Comparison of ENCODE assay signal across 10 cellular contexts in genomic region chr5:115541586-115541985, GRCh38. TPM values are rescaled to one million over a fixed set of nuclear protein-coding genes. Genes with fewer than 3 reads are reported as not detected.
DNase-seq lines count a peak whose midpoint lies in the region; ATAC-seq lines count a peak whose summit lies in the region.
"Had no signal": no experiment of that assay in that cellular context is flagged by ENCODE, and none has a peak within 500 bp of the region (broad histone marks: within the 10 kb centered on the region; RNA-seq: fewer than 3 reads in every experiment).

No MANE protein-coding gene starts in this region.

- in situ Hi-C loops in G401 (cut with HindIII; ENCODE audit: low sequenced_read_pairs) = no loop called here

- no peak for ATAC-seq in activated CD4-positive, alpha-beta T cell treated with anti-CD3 and anti-CD28 coated beads for 36 hours
- no peak for ATAC-seq in activated CD8-positive, alpha-beta T cell treated with anti-CD3 and anti-CD28 coated beads, Interleukin-2, amount 10 ng/mL, durations not matched to agents 7 days and 5 days
- no peak for ATAC-seq in HG03159 (IDR thresholded peaks at IDR 0.05; ENCODE audit: unreplicated experiment)
- ATAC-seq in HG03520 (IDR thresholded peaks at IDR 0.05; ENCODE audit: unreplicated experiment) = no peak

- intact Hi-C loops in activated CD4-positive, alpha-beta T cell treated with anti-CD3 and anti-CD28 coated beads for 36 hours (cut with DNase I, micrococcal nuclease) = no loop called here

- no peaks in the 10 kb centered on the region for H3K27me3 ChIP-seq in iPS-18a (ENCODE audit: control insufficient read depth, insufficient read depth, low read length)
- H3K27me3 ChIP-seq in subcutaneous abdominal adipose tissue (ENCODE audit: control insufficient read depth in 5 of 5, insufficient read depth in 4 of 5, low read length in 5 of 5) = no peaks in the 10 kb centered on the region

- H3K36me3 Mint-ChIP-seq in activated CD4-positive, alpha-beta T cell treated with anti-CD3 and anti-CD28 coated beads for 36 hours (ENCODE audit: low read depth) = peaks cover 79% of the 10 kb centered on the region
- peaks cover 76% of the 10 kb centered on the region for H3K36me3 Mint-ChIP-seq in activated CD8-positive, alpha-beta T cell treated with anti-CD3 and anti-CD28 coated beads, Interleukin-2, amount 10 ng/mL, durations not matched to agents 7 days and 5 days (ENCODE audit: low read depth)

- CTCF ChIA-PET in activated CD4-positive, alpha-beta T cell treated with anti-CD3 and anti-CD28 coated beads for 36 hours (lab: Charles Lee) = no interaction called here
- CTCF ChIA-PET in activated CD8-positive, alpha-beta T cell treated with anti-CD3 and anti-CD28 coated beads, Interleukin-2, amount 10 ng/mL, durations not matched to agents 7 days and 5 days (lab: Charles Lee) = interaction anchor here (1.0 kb wide), 1 partner anchor 117 kb away, joined by 3 read pairs; no protein-coding TSS in a partner anchor

- no peak overlapping the region for H3K27ac Mint-ChIP-seq in activated CD4-positive, alpha-beta T cell treated with anti-CD3 and anti-CD28 coated beads for 36 hours
- no peak overlapping the region for H3K27ac Mint-ChIP-seq in activated CD8-positive, alpha-beta T cell treated with anti-CD3 and anti-CD28 coated beads, Interleukin-2, amount 10 ng/mL, durations not matched to agents 7 days and 5 days

- H3K4me1 ChIP-seq in iPS-18a (ENCODE audit: control insufficient read depth, low read depth, low read length) = peaks cover 31% of the 10 kb centered on the region
- H3K4me1 ChIP-seq in subcutaneous abdominal adipose tissue (ENCODE audit: control insufficient read depth in 5 of 5, insufficient read depth in 5 of 5, low read length in 5 of 5) = peaks cover 0 to 70% (median 55%) of the 10 kb centered on the region in 5 donors

- peak overlapping the region; percentile 96 for H3K4me3 Mint-ChIP-seq in activated CD4-positive, alpha-beta T cell treated with anti-CD3 and anti-CD28 coated beads for 36 hours
- peak overlapping the region; percentile 99 for H3K4me3 Mint-ChIP-seq in activated CD8-positive, alpha-beta T cell treated with anti-CD3 and anti-CD28 coated beads, Interleukin-2, amount 10 ng/mL, durations not matched to agents 7 days and 5 days

- H3K36me3 ChIP-seq in iPS-18a (ENCODE audit: control insufficient read depth, low read depth, low read length) = peaks cover 38% of the 10 kb centered on the region
- peaks cover 0 to 14% (median under 1%) of the 10 kb centered on the region in 5 donors for H3K36me3 ChIP-seq in subcutaneous abdominal adipose tissue (ENCODE audit: control insufficient read depth in 5 of 5, insufficient read depth in 5 of 5, low read length in 5 of 5)

- peaks cover 67% of the 10 kb centered on the region for H3K4me1 Mint-ChIP-seq in activated CD4-positive, alpha-beta T cell treated with anti-CD3 and anti-CD28 coated beads for 36 hours
- peaks cover 62% of the 10 kb centered on the region for H3K4me1 Mint-ChIP-seq in activated CD8-positive, alpha-beta T cell treated with anti-CD3 and anti-CD28 coated beads, Interleukin-2, amount 10 ng/mL, durations not matched to agents 7 days and 5 days (ENCODE audit: low read depth)

- no peaks in the 10 kb centered on the region for H3K27me3 Mint-ChIP-seq in activated CD4-positive, alpha-beta T cell treated with anti-CD3 and anti-CD28 coated beads for 36 hours
- no peaks in the 10 kb centered on the region for H3K27me3 Mint-ChIP-seq in activated CD8-positive, alpha-beta T cell treated with anti-CD3 and anti-CD28 coated beads, Interleukin-2, amount 10 ng/mL, durations not matched to agents 7 days and 5 days (ENCODE audit: low read depth)

- H3K27ac ChIP-seq in iPS-18a (ENCODE audit: low read length) (no peak overlapping the region), subcutaneous abdominal adipose tissue (ENCODE audit: low read depth, low read length) (peak overlapping the region; percentile 98)
- H3K27ac ChIP-seq: epithelial cell of prostate had no signal

- H3K9me3 Mint-ChIP-seq in activated CD4-positive, alpha-beta T cell treated with anti-CD3 and anti-CD28 coated beads for 36 hours (ENCODE audit: low read depth) = peaks cover 10% of the 10 kb centered on the region
- H3K9me3 Mint-ChIP-seq in activated CD8-positive, alpha-beta T cell treated with anti-CD3 and anti-CD28 coated beads, Interleukin-2, amount 10 ng/mL, durations not matched to agents 7 days and 5 days (ENCODE audit: insufficient read depth) = no peaks in the 10 kb centered on the region

- DNase-seq in activated CD4-positive, alpha-beta T cell treated with anti-CD3 and anti-CD28 coated beads for 36 hours = no peak
- no peak for DNase-seq in activated CD4-positive, alpha-beta T cell treated with anti-CD3 and anti-CD28 coated beads, Interleukin-2, amount 50 U/mL, for 1 hour
- DNase-seq in activated CD8-positive, alpha-beta T cell treated with anti-CD3 and anti-CD28 coated beads, Interleukin-2, amount 10 ng/mL, durations not matched to agents 7 days and 5 days = no peak
- no peak for DNase-seq in G401 (ENCODE audit: low spot score)
- DNase-seq: COR-L47 had no signal

- peak overlapping the region; percentile 97 for H3K4me3 ChIP-seq in iPS-18a (ENCODE audit: low read length)
- H3K4me3 ChIP-seq in subcutaneous abdominal adipose tissue (ENCODE audit: low read depth in 1 of 5, low read length in 5 of 5) = peak overlapping the region; percentile 70 to 96 (median 91)

- H3K9me3 ChIP-seq in iPS-18a (ENCODE audit: control insufficient read depth, low read depth, low read length) = peaks cover 9% of the 10 kb centered on the region
- peaks cover 3 to 9% (median 5%) of the 10 kb centered on the region in 5 donors for H3K9me3 ChIP-seq in subcutaneous abdominal adipose tissue (ENCODE audit: control insufficient read depth in 5 of 5, low read length in 5 of 5)

- POLR2A ChIA-PET in activated CD4-positive, alpha-beta T cell treated with anti-CD3 and anti-CD28 coated beads for 36 hours (lab: Charles Lee) = no interaction called here
- POLR2A ChIA-PET in activated CD8-positive, alpha-beta T cell treated with anti-CD3 and anti-CD28 coated beads, Interleukin-2, amount 10 ng/mL, durations not matched to agents 7 days and 5 days (lab: Charles Lee) = no interaction called here

- H3K9ac ChIP-seq in iPS-18a (ENCODE audit: low read length) = peak overlapping the region; percentile 49
- peak overlapping the region; percentile 3 to 95 (median 70) for H3K9ac ChIP-seq in subcutaneous abdominal adipose tissue (ENCODE audit: low read length in 5 of 5)

RNA-seq across cellular contexts. Expression of gene FEM1C, which starts 3.0 kb away (rescaled TPM):
- 10 to 100 TPM; 15.8 to 15.9 TPM for total RNA-seq in activated CD4-positive, alpha-beta T cell treated with anti-CD3 and anti-CD28 coated beads for 36 hours
- total RNA-seq in activated CD8-positive, alpha-beta T cell treated with anti-CD3 and anti-CD28 coated beads, Interleukin-2, amount 10 ng/mL, durations not matched to agents 7 days and 5 days = 10 to 100 TPM; 13.6 to 15.0 TPM
- 4.8 and 7.8 TPM in 2 replicates for total RNA-seq in G401 (2014; rRNA removed; shearing (Covaris generic))
